Comparison of ENCODE assay signal across 8 cellular contexts in genomic region chr16:86519649-86520316, GRCh38.
DNase-seq lines count a peak whose midpoint lies in the region; ATAC-seq and TF ChIP-seq lines count a peak whose summit lies in the region.

No MANE protein-coding gene starts in this region.

- no peaks in the 10 kb centered on the region for H3K36me3 Mint-ChIP-seq in nephron progenitor cell (ENCODE audit: low read depth)

- TF ChIP-seq POLR2A in erythroblast (IDR thresholded peaks at IDR 0.05; ENCODE audit: low read length) = no peak

- H3K4me1 Mint-ChIP-seq in nephron progenitor cell = peaks cover 23% of the 10 kb centered on the region

- no peaks in the 10 kb centered on the region for H3K9me3 Mint-ChIP-seq in nephron progenitor cell

- peak; percentile 93 for TF ChIP-seq CTCF in nephron progenitor cell (IDR thresholded peaks at IDR 0.05)

- no peak overlapping the region for H3K4me3 Mint-ChIP-seq in nephron progenitor cell

- ATAC-seq in HG03097 (IDR thresholded peaks at IDR 0.05; ENCODE audit: low FRiP score, unreplicated experiment) = no peak

- DNase-seq in NOMO-1 treated with dmso at 0.1 percent for 144 hours (lab: John Stamatoyannopoulos, UW; ENCODE audit: unreplicated experiment) = peak; percentile 21
- DNase-seq in NOMO-1 treated with DMSO at 0.1 percent for 48 hours (lab: John Stamatoyannopoulos, UW; ENCODE audit: unreplicated experiment) = no peak
- peak; percentile 18 for DNase-seq in NCI-H526 treated with DMSO at 0.1 percent for 48 hours (lab: John Stamatoyannopoulos, UW)
- DNase-seq in activated T-cell treated with anti-CD3 and anti-CD28 coated beads for 24 hours (ENCODE audit: low read depth) = peak; percentile 45
- DNase-seq in erythroblast (lab: John Stamatoyannopoulos, UW) = peak; percentile 44 to 73
- DNase-seq in nephron progenitor cell = peak; percentile 81
- peak; percentile 73 for DNase-seq in superior temporal gyrus (ENCODE audit: extremely low spot score)

- no peak overlapping the region for H3K27ac Mint-ChIP-seq in nephron progenitor cell

- H3K27me3 Mint-ChIP-seq in nephron progenitor cell (ENCODE audit: low read depth, poor library complexity) = peaks cover 78% of the 10 kb centered on the region
